8 cellular contexts compared by ENCODE assay signal in the genomic region with DNA sequence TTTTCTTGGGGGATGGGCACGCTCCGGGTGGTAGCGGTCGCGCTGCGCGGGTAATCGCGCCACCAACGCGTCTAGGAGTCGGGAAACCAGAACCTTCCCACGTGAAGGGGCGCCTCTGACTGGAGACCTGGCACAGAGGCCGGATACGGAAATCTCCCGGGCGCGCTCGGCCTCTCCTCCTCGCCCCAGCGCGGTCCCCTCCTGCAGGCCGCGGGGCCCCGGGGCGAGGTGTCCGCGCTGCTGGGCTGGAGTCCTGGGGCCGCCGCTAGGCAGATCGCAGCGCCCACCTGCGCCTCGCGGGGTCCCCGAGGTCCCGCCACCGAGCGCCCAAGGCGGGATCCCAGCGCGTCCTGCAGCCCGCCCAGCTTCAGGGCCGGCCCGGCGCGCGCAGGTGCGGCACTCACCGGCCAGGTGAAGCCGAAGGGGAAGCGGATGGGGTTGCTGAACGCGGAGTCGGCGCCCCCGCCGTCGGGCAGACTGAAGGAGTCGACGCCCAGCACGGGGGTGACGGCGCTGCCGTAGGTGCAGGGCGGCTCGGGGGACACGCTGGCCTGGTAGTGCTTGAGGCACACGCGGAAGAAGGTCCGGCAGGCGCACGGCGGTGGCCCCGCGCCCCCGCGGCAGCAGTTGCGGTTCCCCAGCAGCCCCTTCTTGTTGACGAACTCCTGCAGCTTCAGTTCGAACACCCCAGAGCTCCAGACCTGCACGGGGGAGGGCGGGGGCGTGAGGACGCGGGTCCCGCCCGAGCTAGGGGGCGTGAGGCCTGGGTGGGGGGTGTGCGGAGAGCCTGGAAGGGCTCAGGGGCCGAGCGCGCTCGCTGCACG. TPM values are rescaled to one million over a fixed set of nuclear protein-coding genes. Genes with fewer than 3 reads are reported as not detected.
DNase-seq lines count a peak whose midpoint lies in the region; ATAC-seq and TF ChIP-seq lines count a peak whose summit lies in the region.

No MANE protein-coding gene starts in this region.

- peak in 1 of 3 donors; percentile 39 for DNase-seq in CD4-positive, CD25-positive, alpha-beta regulatory T cell
- DNase-seq in NCI-H526 treated with DMSO at 0.1 percent for 48 hours (lab: John Stamatoyannopoulos, UW) (peak; percentile 26), neural crest cell (ENCODE audit: low read depth, low spot score) (no peak), Ammon's horn (ENCODE audit: low spot score) (no peak), kidney tubule cell (ENCODE audit: low spot score) (no peak), erythroblast (lab: John Stamatoyannopoulos, UW) (no peak)
- no peak for DNase-seq in effector memory CD8-positive, alpha-beta T cell

- H3K36me3 ChIP-seq in CD4-positive, CD25-positive, alpha-beta regulatory T cell (ENCODE audit: control insufficient read depth, insufficient read depth, low read length) = no peaks in the 10 kb centered on the region

- TF ChIP-seq POLR2A in erythroblast (IDR thresholded peaks at IDR 0.05; ENCODE audit: low read length) = no peak

- H3K27ac ChIP-seq in CD4-positive, CD25-positive, alpha-beta regulatory T cell (ENCODE audit: insufficient read depth, low read length, poor library complexity, severe bottlenecking) = no peak overlapping the region

- H3K36me3 Mint-ChIP-seq in CD4-positive, CD25-positive, alpha-beta regulatory T cell = peaks cover 3% of the 10 kb centered on the region
- peaks cover 13% of the 10 kb centered on the region for H3K36me3 Mint-ChIP-seq in effector memory CD8-positive, alpha-beta T cell (ENCODE audit: insufficient read depth)
- peaks cover 12% of the 10 kb centered on the region for H3K36me3 Mint-ChIP-seq in neural crest cell (ENCODE audit: low read depth)

- peaks cover 0 to 2% (median 0%) of the 10 kb centered on the region in 7 donors for H3K9me3 Mint-ChIP-seq in CD4-positive, CD25-positive, alpha-beta regulatory T cell
- H3K9me3 Mint-ChIP-seq in effector memory CD8-positive, alpha-beta T cell = no peaks in the 10 kb centered on the region
- no peaks in the 10 kb centered on the region for H3K9me3 Mint-ChIP-seq in neural crest cell

- H3K9me3 ChIP-seq in CD4-positive, CD25-positive, alpha-beta regulatory T cell (ENCODE audit: control insufficient read depth in 2 of 2, low read length in 2 of 2) = no peaks in the 10 kb centered on the region

- ATAC-seq in CD4-positive, CD25-positive, alpha-beta regulatory T cell (ENCODE audit: low read depth in 2 of 2) = peak in 1 of 2 donors; percentile 23
- ATAC-seq in effector memory CD8-positive, alpha-beta T cell (replicated peaks) = peak; percentile 23
- ATAC-seq in GM19455 (IDR thresholded peaks at IDR 0.05; ENCODE audit: unreplicated experiment) = no peak

- peaks cover 27% of the 10 kb centered on the region for H3K27me3 ChIP-seq in CD4-positive, CD25-positive, alpha-beta regulatory T cell (ENCODE audit: control insufficient read depth, insufficient read depth, low read length)

- H3K27me3 Mint-ChIP-seq in CD4-positive, CD25-positive, alpha-beta regulatory T cell = peaks cover 79% of the 10 kb centered on the region
- peaks cover 61 to 86% of the 10 kb centered on the region in 2 donors for H3K27me3 Mint-ChIP-seq in effector memory CD8-positive, alpha-beta T cell
- H3K27me3 Mint-ChIP-seq in neural crest cell (ENCODE audit: low read depth) = peaks cover 86% of the 10 kb centered on the region

- peaks cover 42% of the 10 kb centered on the region for H3K4me1 ChIP-seq in CD4-positive, CD25-positive, alpha-beta regulatory T cell (ENCODE audit: control insufficient read depth, insufficient read depth, low read length, poor library complexity, severe bottlenecking)

- peaks cover 6 to 46% (median 22%) of the 10 kb centered on the region in 4 donors for H3K4me1 Mint-ChIP-seq in CD4-positive, CD25-positive, alpha-beta regulatory T cell
- H3K4me1 Mint-ChIP-seq in effector memory CD8-positive, alpha-beta T cell (ENCODE audit: low read depth in 2 of 2) = peaks cover 32 to 41% of the 10 kb centered on the region in 2 donors
- H3K4me1 Mint-ChIP-seq in neural crest cell = peaks cover 67% of the 10 kb centered on the region

- H3K4me3 ChIP-seq in CD4-positive, CD25-positive, alpha-beta regulatory T cell (ENCODE audit: low read depth, low read length) = peak overlapping the region; percentile 61

- TF ChIP-seq CTCF in neural crest cell (conservative IDR thresholded peaks at IDR 0.05) = no peak

- H3K27ac Mint-ChIP-seq in CD4-positive, CD25-positive, alpha-beta regulatory T cell = peak overlapping the region; percentile 43 to 87 (median 73)
- H3K27ac Mint-ChIP-seq in effector memory CD8-positive, alpha-beta T cell = peak overlapping the region; percentile 5 to 12
- H3K27ac Mint-ChIP-seq in neural crest cell (ENCODE audit: unreplicated experiment) = no peak overlapping the region

- H3K4me3 Mint-ChIP-seq in CD4-positive, CD25-positive, alpha-beta regulatory T cell = peak overlapping the region; percentile 88 to 94 (median 92)
- peak overlapping the region; percentile 97 to 98 for H3K4me3 Mint-ChIP-seq in effector memory CD8-positive, alpha-beta T cell
- H3K4me3 Mint-ChIP-seq in neural crest cell = peak overlapping the region; percentile 90

RNA-seq across cellular contexts. Expression of a gene that starts 1.6 kb away (rescaled TPM):
- 1.1 TPM for total RNA-seq in CD4-positive, CD25-positive, alpha-beta regulatory T cell
- under 1 TPM in 2 of 4 donors, not detected in 2; 0.28 to 0.29 TPM for polyA plus RNA-seq in CD4-positive, CD25-positive, alpha-beta regulatory T cell
- total RNA-seq in neural crest cell = 53.9 and 59.8 TPM in 2 replicates

RNA-seq across cellular contexts. Expression of a gene that starts 17.2 kb away (rescaled TPM):
- total RNA-seq in CD4-positive, CD25-positive, alpha-beta regulatory T cell = 35.0 TPM
- 10 to 100 TPM; 28.0 to 33.5 (median 30.6) TPM for polyA plus RNA-seq in CD4-positive, CD25-positive, alpha-beta regulatory T cell
- 33.4 and 33.7 TPM in 2 replicates for total RNA-seq in neural crest cell

Comparison
In these comparisons a context has a peak if more than half of its experiments do, and no peak if none do; other contexts are left out.
1. RNA of a gene that starts 1.6 kb away (total RNA-seq): 53.9 to 59.8 TPM in neural crest cell; 1.1 TPM in CD4-positive, CD25-positive, alpha-beta regulatory T cell (single experiment); every median in the first group is over 10 times any median in the second.
2. Peak in every context shown above with its lines, with median percentiles within 50 percentile points of each other: H3K4me3 Mint-ChIP-seq.